10 cellular contexts compared by ENCODE assay signal in genomic region chrX:125436855-125437254, GRCh38.
DNase-seq lines count a peak whose midpoint lies in the region; ATAC-seq, FAIRE-seq and TF ChIP-seq lines count a peak whose summit lies in the region.
"Had no signal": no experiment of that assay in that cellular context is flagged by ENCODE, and none has a peak within 500 bp of the region (broad histone marks: within the 10 kb centered on the region; RNA-seq: fewer than 3 reads in every experiment).

No MANE protein-coding gene starts in this region.

- no peak overlapping the region for H3K18ac ChIP-seq in H9 (ENCODE audit: insufficient read length, low read depth, low read length)

- H3K27ac Mint-ChIP-seq in H9 (no peak overlapping the region; a peak in 1 of 7 replicates), CD14-positive monocyte (no peak overlapping the region)
- H3K27ac Mint-ChIP-seq: immature natural killer cell had no signal

- TF ChIP-seq CTCF in GM06990 (IDR thresholded peaks at IDR 0.05; ENCODE audit: insufficient read depth, low read length, poor library complexity, severe bottlenecking) (peak; percentile 29), H9 (conservative IDR thresholded peaks at IDR 0.05) (peak; percentile 78), RWPE1 (conservative IDR thresholded peaks at IDR 0.05; ENCODE audit: low read depth) (peak; percentile 19; the same call in 1 of the 2 replicates), left lung (IDR thresholded peaks at IDR 0.05) (peak in 1 of 2 donors; percentile 27), D721Med (IDR thresholded peaks at IDR 0.05; ENCODE audit: insufficient read depth, missing control alignments) (no peak), CD14-positive monocyte (IDR thresholded peaks at IDR 0.05) (no peak)

- H3K4me2 ChIP-seq in H9 (ENCODE audit: insufficient read depth, insufficient read length, low read length), result no peak overlapping the region

- FAIRE-seq in D721Med (lab: Jason Lieb, UNC), result no peak

- H4K8ac ChIP-seq in H9 (replicated peaks; ENCODE audit: insufficient read length, low read depth, low read length), result no peak overlapping the region

- no peak overlapping the region for H2BK20ac ChIP-seq in H9 (ENCODE audit: low read depth, low read length, poor library complexity, severe bottlenecking)

- H4K20me1 ChIP-seq in H9 (ENCODE audit: control insufficient read depth, insufficient read depth, insufficient read length), result no peaks in the 10 kb centered on the region

- H2BK12ac ChIP-seq in H9 (ENCODE audit: insufficient read length, low read depth, low read length), result no peak overlapping the region

- H2BK120ac ChIP-seq in H9 (ENCODE audit: low read depth, low read length, poor library complexity, severe bottlenecking), result no peak overlapping the region

- H3K14ac ChIP-seq in H9 (ENCODE audit: insufficient read depth, low read length), result no peak overlapping the region

- H2BK15ac ChIP-seq in H9 (ENCODE audit: low read depth, low read length), result no peak overlapping the region

- peak; percentile 69 for ATAC-seq in left lung

- H3K27me3 ChIP-seq in GM06990 (replicated peaks; ENCODE audit: control insufficient read depth, insufficient read depth, low read length) (no peaks in the 10 kb centered on the region), H9 (ENCODE audit: insufficient read depth, low read length) (no peaks in the 10 kb centered on the region), left lung (no peaks in the 10 kb centered on the region)

- H4K5ac ChIP-seq in H9 (ENCODE audit: insufficient read length, low read depth, low read length), result no peak overlapping the region

- H3K23me2 ChIP-seq in H9 (ENCODE audit: insufficient read length, low read depth, low read length, poor library complexity, severe bottlenecking), result no peaks in the 10 kb centered on the region

- no peak overlapping the region for H3K23ac ChIP-seq in H9 (ENCODE audit: insufficient read length, low read depth, low read length)

- H3K36me3 ChIP-seq in GM06990 (ENCODE audit: control insufficient read depth, insufficient read depth, low read length) (no peaks in the 10 kb centered on the region), left lung (no peaks in the 10 kb centered on the region)

- no peak overlapping the region for H3K56ac ChIP-seq in H9 (ENCODE audit: insufficient read length, low read depth, low read length)

- DNase-seq in GM06990 (ENCODE audit: extremely low read depth, insufficient read length) (no peak), H9 (no peak), RWPE1 (ENCODE audit: low spot score) (no peak), left lung (no peak), D721Med (ENCODE audit: insufficient read length, low spot score) (no peak), AG20443 (ENCODE audit: low spot score) (no peak), CD14-positive monocyte (ENCODE audit: low spot score) (no peak)
- no peak for DNase-seq in activated CD4-positive, alpha-beta T cell treated with anti-CD3 and anti-CD28 coated beads for 4 hours
- DNase-seq: activated CD4-positive, alpha-beta T cell treated with anti-CD3 and anti-CD28 coated beads, Interleukin-2, amount 50 U/mL, for 1 hour; immature natural killer cell had no signal

- H3K4me1 Mint-ChIP-seq in H9 (0 out of 4 replicates have a peak, but pooled peaks cover 0 to 2% of the 10 kb centered on the region in 2 experiments), CD14-positive monocyte (no peaks in the 10 kb centered on the region)
- H3K4me1 Mint-ChIP-seq: immature natural killer cell had no signal

- H2AK5ac ChIP-seq in H9 (ENCODE audit: insufficient read length, low read length), result no peak overlapping the region

- H3K79me2 ChIP-seq in H9 (ENCODE audit: insufficient read depth, low read length), result no peaks in the 10 kb centered on the region

- no peak overlapping the region for H3T11ph ChIP-seq in H9 (ENCODE audit: low read length)

- peaks cover 33 to 56% of the 10 kb centered on the region in 2 experiments for H3K9me3 Mint-ChIP-seq in H9
- peaks cover 0 to 12% (median 2%) of the 10 kb centered on the region in 7 donors for H3K9me3 Mint-ChIP-seq in CD14-positive monocyte
- H3K9me3 Mint-ChIP-seq: immature natural killer cell had no signal

- POLR2A ChIA-PET in RWPE1 (lab: Yijun Ruan, JAX; ENCODE audit: low non-redundant PET), result no interaction called here

- H3K27ac ChIP-seq in H9 (ENCODE audit: insufficient read length, low read depth, low read length), result no peak overlapping the region
- no peak overlapping the region for H3K27ac ChIP-seq in RWPE1
- H3K27ac ChIP-seq in left lung, result no peak overlapping the region

- no peak overlapping the region for H4K91ac ChIP-seq in H9 (ENCODE audit: insufficient read length, low read depth, low read length)

- intact Hi-C loops in left lung (cut with DNase I), result no loop called here
- intact Hi-C loops in CD14-positive monocyte (cut with micrococcal nuclease), result no loop called here

- no peak overlapping the region for H2BK5ac ChIP-seq in H9 (ENCODE audit: insufficient read length, low read length)

- H3K27me3 Mint-ChIP-seq in H9 (ENCODE audit: low read depth), result no peaks in the 10 kb centered on the region
- peaks cover 0 to 1% (median 0%) of the 10 kb centered on the region in 3 donors for H3K27me3 Mint-ChIP-seq in CD14-positive monocyte (ENCODE audit: low read depth in 3 of 3)

- no peak overlapping the region for H3K4ac ChIP-seq in H9 (ENCODE audit: low read depth, low read length)

- CTCF ChIA-PET in RWPE1 (lab: Yijun Ruan, JAX), result interaction anchor here (0.8 kb wide), 1 partner anchor 10 kb away, joined by 3 read pairs; no protein-coding TSS in a partner anchor

- H3K4me1 ChIP-seq in H9 (ENCODE audit: insufficient read depth, low read length) (no peaks in the 10 kb centered on the region), left lung (no peaks in the 10 kb centered on the region)

- H3K9ac ChIP-seq in H9 (ENCODE audit: extremely low read depth, insufficient read length, low read length), result no peak overlapping the region

- H3K4me3 Mint-ChIP-seq in H9, result no peak overlapping the region
- no peak overlapping the region for H3K4me3 Mint-ChIP-seq in CD14-positive monocyte
- H3K4me3 Mint-ChIP-seq: immature natural killer cell had no signal

- H3K36me3 Mint-ChIP-seq in H9 (ENCODE audit: insufficient read depth in 1 of 3, low read depth in 3 of 3) (peaks cover 25 to 38% (median 34%) of the 10 kb centered on the region in 3 experiments), CD14-positive monocyte (no peaks in the 10 kb centered on the region)
- H3K36me3 Mint-ChIP-seq: immature natural killer cell had no signal

- H3K9me3 ChIP-seq in H9 (ENCODE audit: control insufficient read depth, low read depth, low read length) (peaks cover 18% of the 10 kb centered on the region), left lung (no peaks in the 10 kb centered on the region)

- H3K4me3 ChIP-seq in GM06990 (replicated peaks; ENCODE audit: low read depth, low read length), result no peak overlapping the region
- no peak overlapping the region for H3K4me3 ChIP-seq in left lung

- no peak overlapping the region for H2AFZ ChIP-seq in H9 (ENCODE audit: low read length)

- H3K79me1 ChIP-seq in H9 (ENCODE audit: insufficient read depth, low read depth, low read length, poor library complexity, severe bottlenecking), result no peaks in the 10 kb centered on the region

Comparison
In these comparisons a context has a peak if more than half of its experiments do, and no peak if none do; other contexts are left out.
1. CTCF ChIP-seq: peak in GM06990 (single experiment), H9 (single experiment) and RWPE1 (single experiment); none in D721Med (single experiment) and CD14-positive monocyte (single experiment).